ENCODE assay signal across 15 cellular contexts in genomic region chr6:35517978-35518377, GRCh38. TPM values are rescaled to one million over a fixed set of nuclear protein-coding genes. Genes with fewer than 3 reads are reported as not detected.
"Had no signal": no experiment of that assay in that cellular context is flagged by ENCODE, and none has a peak within 500 bp of the region (broad histone marks: within the 10 kb centered on the region; RNA-seq: fewer than 3 reads in every experiment).

No MANE protein-coding gene starts in this region.

RNA-seq across cellular contexts. Expression of gene TULP1, which starts 5.3 kb away (rescaled TPM):
- total RNA-seq: activated B cell treated with CpG ODN at 0.5 μM for 24 hours; activated CD8-positive, alpha-beta T cell treated with anti-CD3 and anti-CD28 coated beads for 36 hours; activated T-cell treated with anti-CD3 and anti-CD28 coated beads, Interleukin-2, amount 50 U/mL, for 4 hours; activated T-helper 17 cell treated with anti-CD3 and anti-CD28 coated beads, Interleukin-2, amount 50 U/mL, for 72 hours; aorta; body of pancreas; chondrocyte; dermis blood vessel endothelial cell; esophagus squamous epithelium; fibroblast of lung; fibroblast of villous mesenchyme; glomerular endothelial cell; heart right ventricle; hepatocyte; T-helper 2 cell treated with Interferon-gamma antibody and Interleukin-4, amounts not matched to agents 100 ng/mL and 5 ng/mL, for 36 hours had no signal
- polyA plus RNA-seq: fibroblast of lung had no signal
